Comparison of ENCODE assay signal across 2 cellular contexts in genomic region chr5:167765341-167765740, GRCh38.
TF ChIP-seq lines count a peak whose summit lies in the region.

No MANE protein-coding gene starts in this region.

TF ChIP-seq in GM23338, 12 proteins besides CTCF, POLR2A, EP300 and RAD21 (continued from another document):
- no peak for TF ChIP-seq ETS1 (IDR thresholded peaks at IDR 0.05)
- TF ChIP-seq NANOG (IDR thresholded peaks at IDR 0.05; ENCODE audit: borderline replicate concordance) = no peak
- no peak for TF ChIP-seq EZH2phosphoT487 (IDR thresholded peaks at IDR 0.05; ENCODE audit: unreplicated experiment)

TF ChIP-seq in HepG2, 621 proteins besides CTCF, POLR2A, EP300 and RAD21 (continued from another document):
- no peak for TF ChIP-seq BCLAF1 (IDR thresholded peaks at IDR 0.05)
- TF ChIP-seq ZNF576 (CRISPR knock-in tag; IDR thresholded peaks at IDR 0.05) = no peak
- no peak for TF ChIP-seq ZNF318 (CRISPR knock-in tag; IDR thresholded peaks at IDR 0.05)
- TF ChIP-seq ZNF275 (CRISPR knock-in tag; IDR thresholded peaks at IDR 0.05; ENCODE audit: borderline replicate concordance) = no peak
- TF ChIP-seq CBFB (CRISPR knock-in tag; IDR thresholded peaks at IDR 0.05) = no peak
- no peak for TF ChIP-seq RARG (CRISPR knock-in tag; IDR thresholded peaks at IDR 0.05; ENCODE audit: low read depth)
- no peak for TF ChIP-seq HNRNPH1 (optimal IDR thresholded peaks at IDR 0.05; ENCODE audit: low read depth, low read length)
- TF ChIP-seq ZFP36L2 (CRISPR knock-in tag; IDR thresholded peaks at IDR 0.05) = no peak
- TF ChIP-seq FOXC1 (CRISPR knock-in tag; IDR thresholded peaks at IDR 0.05; ENCODE audit: borderline replicate concordance) = no peak
- TF ChIP-seq MLXIP (CRISPR knock-in tag; IDR thresholded peaks at IDR 0.05; ENCODE audit: borderline replicate concordance) = no peak
- no peak for TF ChIP-seq BRD4 (CRISPR knock-in tag; IDR thresholded peaks at IDR 0.05)
- TF ChIP-seq NCOR1 (IDR thresholded peaks at IDR 0.05; ENCODE audit: borderline replicate concordance, low read length) = no peak
- no peak for TF ChIP-seq ZNF263 (CRISPR knock-in tag; IDR thresholded peaks at IDR 0.05)
- no peak for TF ChIP-seq SSRP1 (CRISPR knock-in tag; IDR thresholded peaks at IDR 0.05)
